9 cellular contexts compared by ENCODE assay signal in the genomic region with DNA sequence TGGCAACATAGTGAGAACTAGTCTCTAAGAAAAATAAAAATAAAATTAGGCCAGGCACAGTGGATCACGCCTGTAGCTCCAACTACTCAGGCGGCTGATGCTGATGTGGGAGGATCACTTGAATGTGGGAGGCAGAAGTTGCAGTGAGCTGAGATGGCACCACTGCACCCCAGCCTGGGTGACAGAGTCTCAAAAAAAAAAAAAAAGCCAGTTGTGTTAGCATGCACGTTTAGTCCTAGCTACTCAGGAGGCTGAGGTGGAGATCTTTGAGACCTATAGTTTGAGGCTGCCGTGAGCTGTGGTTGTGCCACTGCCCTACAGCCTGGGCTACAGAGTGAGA. TPM values are rescaled to one million over a fixed set of nuclear protein-coding genes. Genes with fewer than 3 reads are reported as not detected.
A peak's percentile ranks its signal among the peaks of the same experiment; 100 is the strongest.
DNase-seq lines count a peak whose midpoint lies in the region; ATAC-seq and TF ChIP-seq lines count a peak whose summit lies in the region.
"Had no signal": no experiment of that assay in that cellular context is flagged by ENCODE, and none has a peak within 500 bp of the region (broad histone marks: within the 10 kb centered on the region; RNA-seq: fewer than 3 reads in every experiment).

No MANE protein-coding gene starts in this region.

- DNase-seq in SIG-M5 treated with dmso at 0.1 percent for 504 hours (lab: John Stamatoyannopoulos, UW; ENCODE audit: unreplicated experiment) (peak; percentile 11), SIG-M5 (lab: John Stamatoyannopoulos, UW) (no peak), PC-3 (no peak), NCI-H510A (lab: John Stamatoyannopoulos, UW) (no peak), cerebellum (ENCODE audit: low spot score) (no peak)
- no peak for DNase-seq in stimulated activated effector memory CD8-positive, alpha-beta T cell treated with anti-CD3 and anti-CD28 coated beads, Interleukin-12 subunit alpha, Interleukin-12 subunit beta, amount 100 ng/mL, for 72 hours (ENCODE audit: low spot score in 2 of 2)

- TF ChIP-seq CTCF in PC-3 (conservative IDR thresholded peaks at IDR 0.05; ENCODE audit: low read depth, low read length): no peak

- no TSS peak for BruUV-seq in PC-3 (replicated peaks; lab: Mats Ljungman, UMichigan)

- H3K27me3 ChIP-seq in PC-3 (ENCODE audit: low read length): no peaks in the 10 kb centered on the region
- H3K27me3 ChIP-seq: right atrium auricular region had no signal

- peak overlapping the region; percentile 90 for H3K27ac Mint-ChIP-seq in dendritic cell treated with granulocyte-macrophage colony-stimulating factor and Interleukin-4, amounts not matched to agents 40 ng/mL and 50 ng/mL, for 4 days
- H3K27ac Mint-ChIP-seq in stimulated activated effector memory CD8-positive, alpha-beta T cell treated with anti-CD3 and anti-CD28 coated beads, Interleukin-12 subunit alpha, Interleukin-12 subunit beta, amount 100 ng/mL, for 72 hours: peak overlapping the region; percentile 84

- H3K36me3 ChIP-seq in PC-3 (ENCODE audit: low read depth, low read length): peaks cover 10% of the 10 kb centered on the region
- H3K36me3 ChIP-seq: right atrium auricular region had no signal

- peaks cover 47% of the 10 kb centered on the region for H3K4me1 Mint-ChIP-seq in dendritic cell treated with granulocyte-macrophage colony-stimulating factor and Interleukin-4, amounts not matched to agents 40 ng/mL and 50 ng/mL, for 4 days (ENCODE audit: low read depth)
- H3K4me1 Mint-ChIP-seq in stimulated activated effector memory CD8-positive, alpha-beta T cell treated with anti-CD3 and anti-CD28 coated beads, Interleukin-12 subunit alpha, Interleukin-12 subunit beta, amount 100 ng/mL, for 72 hours: peaks cover 51% of the 10 kb centered on the region

- peak overlapping the region; percentile 89 for H3K4me2 ChIP-seq in PC-3 (ENCODE audit: low read length)

- no peaks in the 10 kb centered on the region for H3K9me3 ChIP-seq in PC-3 (ENCODE audit: low read length)
- H3K9me3 ChIP-seq: right atrium auricular region had no signal

- peak overlapping the region; percentile 97 for H3K4me3 Mint-ChIP-seq in dendritic cell treated with granulocyte-macrophage colony-stimulating factor and Interleukin-4, amounts not matched to agents 40 ng/mL and 50 ng/mL, for 4 days
- peak overlapping the region; percentile 87 for H3K4me3 Mint-ChIP-seq in stimulated activated effector memory CD8-positive, alpha-beta T cell treated with anti-CD3 and anti-CD28 coated beads, Interleukin-12 subunit alpha, Interleukin-12 subunit beta, amount 100 ng/mL, for 72 hours

- H3K9me2 ChIP-seq in PC-3 (replicated peaks; ENCODE audit: low read length): no peaks in the 10 kb centered on the region

- no peaks in the 10 kb centered on the region for H3K9me3 Mint-ChIP-seq in dendritic cell treated with granulocyte-macrophage colony-stimulating factor and Interleukin-4, amounts not matched to agents 40 ng/mL and 50 ng/mL, for 4 days
- no peaks in the 10 kb centered on the region for H3K9me3 Mint-ChIP-seq in stimulated activated effector memory CD8-positive, alpha-beta T cell treated with anti-CD3 and anti-CD28 coated beads, Interleukin-12 subunit alpha, Interleukin-12 subunit beta, amount 100 ng/mL, for 72 hours

- H4K20me1 ChIP-seq in PC-3 (ENCODE audit: low read length): no peaks in the 10 kb centered on the region

- H3F3A ChIP-seq in PC-3 (ENCODE audit: low read length, unreplicated experiment): no peaks in the 10 kb centered on the region

- no peak for ATAC-seq in PC-3
- peak; percentile 55 for ATAC-seq in stimulated activated effector memory CD8-positive, alpha-beta T cell treated with anti-CD3 and anti-CD28 coated beads, Interleukin-12 subunit alpha, Interleukin-12 subunit beta, amount 100 ng/mL, for 72 hours
- no peak for ATAC-seq in HG03460 (IDR thresholded peaks at IDR 0.05; ENCODE audit: unreplicated experiment)

- no peak overlapping the region for H3K4me3 ChIP-seq in PC-3 (ENCODE audit: low read length)
- H3K4me3 ChIP-seq: right atrium auricular region had no signal

- CTCF ChIA-PET in PC-3 (lab: Charles Lee): interaction anchor here (0.6 kb wide), 1 partner anchor 14 kb away, joined by 4 read pairs; no protein-coding TSS in a partner anchor

- no peak overlapping the region for H2AFZ ChIP-seq in PC-3 (ENCODE audit: low read length)

- H3K36me3 Mint-ChIP-seq in dendritic cell treated with granulocyte-macrophage colony-stimulating factor and Interleukin-4, amounts not matched to agents 40 ng/mL and 50 ng/mL, for 4 days (ENCODE audit: low read depth): peaks cover 42% of the 10 kb centered on the region
- peaks cover 43% of the 10 kb centered on the region for H3K36me3 Mint-ChIP-seq in stimulated activated effector memory CD8-positive, alpha-beta T cell treated with anti-CD3 and anti-CD28 coated beads, Interleukin-12 subunit alpha, Interleukin-12 subunit beta, amount 100 ng/mL, for 72 hours

- peaks cover 31% of the 10 kb centered on the region for H3K4me1 ChIP-seq in PC-3 (ENCODE audit: insufficient read depth, low read length)

- H3K27ac ChIP-seq in PC-3 (ENCODE audit: low read length): no peak overlapping the region
- H3K27ac ChIP-seq: right atrium auricular region had no signal

- H3K79me2 ChIP-seq in PC-3 (ENCODE audit: low read length): peaks cover 56% of the 10 kb centered on the region

- H3K27me3 Mint-ChIP-seq in dendritic cell treated with granulocyte-macrophage colony-stimulating factor and Interleukin-4, amounts not matched to agents 40 ng/mL and 50 ng/mL, for 4 days: no peaks in the 10 kb centered on the region

- intact Hi-C loops in PC-3 (cut with micrococcal nuclease): no loop called here
- intact Hi-C loops in dendritic cell treated with granulocyte-macrophage colony-stimulating factor and Interleukin-4, amounts not matched to agents 40 ng/mL and 50 ng/mL, for 4 days (cut with micrococcal nuclease): no loop called here

- POLR2A ChIA-PET in PC-3 (lab: Charles Lee; ENCODE audit: unreplicated experiment): no interaction called here

- no peak overlapping the region for H3K9ac ChIP-seq in PC-3 (ENCODE audit: low read length)

RNA-seq across cellular contexts. Expression of a gene that starts 2.5 kb away (rescaled TPM):
- total RNA-seq in PC-3 (2014; rRNA removed) (19.5 and 21.0 TPM in 2 replicates), cerebellum (40.6 TPM)
